In the genomic region with DNA sequence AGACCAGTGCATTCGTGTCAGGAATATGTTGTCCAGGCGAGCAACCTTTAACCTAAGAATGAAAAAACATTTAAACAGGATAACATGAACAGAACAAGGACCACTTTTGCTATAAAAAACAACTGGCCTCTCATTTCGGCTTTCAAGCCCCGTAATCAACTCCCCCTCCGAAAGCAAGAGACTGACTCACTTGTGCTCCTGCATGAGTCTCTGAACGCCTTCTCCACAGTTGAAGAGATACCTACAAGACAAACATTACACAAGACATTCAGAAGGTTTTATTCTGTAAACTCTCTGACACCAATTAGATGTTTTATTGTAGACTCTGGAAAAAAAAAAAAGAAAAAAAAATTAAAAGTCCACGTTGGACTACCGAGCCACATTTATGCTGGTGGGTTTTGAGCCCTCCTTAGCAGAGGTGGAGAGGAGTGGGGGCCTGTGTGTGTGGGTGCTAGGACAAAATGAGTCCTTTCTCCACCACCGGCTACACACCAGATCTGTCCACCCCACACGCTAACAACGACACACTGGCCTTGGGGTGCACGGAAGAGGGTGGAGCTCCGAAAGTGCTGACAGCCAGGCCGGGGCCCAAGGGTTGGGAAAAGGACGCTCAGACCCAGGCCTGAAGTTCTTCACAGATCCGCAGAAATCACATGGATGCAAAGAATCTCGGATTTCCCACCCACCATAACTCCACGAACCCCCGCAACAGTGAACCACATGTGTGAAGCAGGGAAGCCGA, we compare ENCODE assay signal across 8 cellular contexts. TPM values are rescaled to one million over a fixed set of nuclear protein-coding genes. Genes with fewer than 3 reads are reported as not detected.
DNase-seq lines count a peak whose midpoint lies in the region; ATAC-seq, FAIRE-seq and TF ChIP-seq lines count a peak whose summit lies in the region.

No MANE protein-coding gene starts in this region.

- peak overlapping the region; percentile 96 for H3K9ac ChIP-seq in endocrine pancreas (ENCODE audit: control insufficient read depth, insufficient read depth, low read length)

- H3K4me2 ChIP-seq in OCI-LY7 (ENCODE audit: low read length), result peak overlapping the region; percentile 91

- TF ChIP-seq CTCF in HFFc6 (IDR thresholded peaks at IDR 0.05) (no peak), OCI-LY7 (conservative IDR thresholded peaks at IDR 0.05; ENCODE audit: low read length) (no peak)

- no peaks in the 10 kb centered on the region for H3K9me2 ChIP-seq in OCI-LY7 (ENCODE audit: insufficient read depth, low read length)

- H3K4me3 ChIP-seq in OCI-LY7 (ENCODE audit: low read depth, low read length, poor library complexity, severe bottlenecking) (peak overlapping the region; percentile 85), endocrine pancreas (ENCODE audit: control insufficient read depth, insufficient read depth, low read length) (peak overlapping the region; percentile 62)

- no peak for ATAC-seq in naive B cell (ENCODE audit: low read depth in 2 of 2)

- DNase-seq in GM12892 (ENCODE audit: insufficient read length), result no peak
- peak; percentile 28 for DNase-seq in HFFc6
- no peak for DNase-seq in OCI-LY7 (ENCODE audit: low spot score)
- DNase-seq in naive B cell, result no peak
- DNase-seq in COR-L47 (lab: John Stamatoyannopoulos, UW), result no peak
- no peak for DNase-seq in retina
- no peak for DNase-seq in effector CD8-positive, alpha-beta T cell (lab: John Stamatoyannopoulos, UW)

- H3K4me1 Mint-ChIP-seq in HFFc6 (ENCODE audit: low read depth) (peaks cover 40% of the 10 kb centered on the region), naive B cell (peaks cover 16 to 31% (median 30%) of the 10 kb centered on the region in 3 donors)

- TSS peak; percentile 47 for BruUV-seq in OCI-LY7 (replicated peaks; lab: Mats Ljungman, UMichigan)

- H3K36me3 ChIP-seq in OCI-LY7 (ENCODE audit: insufficient read depth, low read length), result peaks cover 43% of the 10 kb centered on the region
- peaks cover 4% of the 10 kb centered on the region for H3K36me3 ChIP-seq in endocrine pancreas (ENCODE audit: control insufficient read depth, insufficient read depth, low read length)

- H3K36me3 Mint-ChIP-seq in HFFc6 (ENCODE audit: low read depth), result peaks cover 29% of the 10 kb centered on the region
- peaks cover 16 to 28% of the 10 kb centered on the region in 2 donors for H3K36me3 Mint-ChIP-seq in naive B cell

- H3K27me3 ChIP-seq in endocrine pancreas (ENCODE audit: control insufficient read depth, insufficient read depth, low read length), result no peaks in the 10 kb centered on the region

- no peaks in the 10 kb centered on the region for H3K27me3 Mint-ChIP-seq in HFFc6 (ENCODE audit: insufficient read depth)
- no peaks in the 10 kb centered on the region for H3K27me3 Mint-ChIP-seq in naive B cell

- peaks cover 19% of the 10 kb centered on the region for H3K4me1 ChIP-seq in OCI-LY7 (ENCODE audit: insufficient read depth, low read length, poor library complexity, severe bottlenecking)
- H3K4me1 ChIP-seq in endocrine pancreas (ENCODE audit: control insufficient read depth, insufficient read depth, low read length), result no peaks in the 10 kb centered on the region

- H3K9me3 ChIP-seq in OCI-LY7 (ENCODE audit: low read length) (no peaks in the 10 kb centered on the region), endocrine pancreas (ENCODE audit: control insufficient read depth, low read length) (no peaks in the 10 kb centered on the region)

- CTCF ChIA-PET in OCI-LY7 (lab: Charles Lee; ENCODE audit: unreplicated experiment), result interaction anchor here (1.4 kb wide), 1 partner anchor 14 kb away, joined by 5 read pairs; no protein-coding TSS in a partner anchor

- peaks cover 19% of the 10 kb centered on the region for H3K79me2 ChIP-seq in OCI-LY7 (ENCODE audit: insufficient read depth, low read depth, low read length)

- no peak for TF ChIP-seq POLR2A in GM12892 (IDR thresholded peaks at IDR 0.05; ENCODE audit: low read depth, low read length)

- H4K20me1 ChIP-seq in OCI-LY7 (ENCODE audit: insufficient read depth, low read length), result no peaks in the 10 kb centered on the region

- H3K27ac ChIP-seq in OCI-LY7 (ENCODE audit: low read depth, low read length, poor library complexity, severe bottlenecking), result peak overlapping the region; percentile 52

- H2AFZ ChIP-seq in OCI-LY7 (ENCODE audit: low read length), result peak overlapping the region; percentile 50

- H3K4me3 Mint-ChIP-seq in HFFc6 (peak overlapping the region; percentile 98), naive B cell (peak overlapping the region; percentile 95 to 100 (median 99))

- POLR2A ChIA-PET in OCI-LY7 (lab: Charles Lee), result interaction anchor here (0.7 to 2.6 kb wide), 6 partner anchors 8 to 234 kb away, joined by 3 to 21 read pairs (median 5); no protein-coding TSS in a partner anchor

- H3K27ac Mint-ChIP-seq in HFFc6 (peak overlapping the region; percentile 98), naive B cell (peak overlapping the region; percentile 83 to 98 (median 94))

- intact Hi-C loops in OCI-LY7 (cut with micrococcal nuclease; ENCODE audit: unreplicated experiment), result no loop called here

- H3K9me3 Mint-ChIP-seq in HFFc6 (no peaks in the 10 kb centered on the region), naive B cell (no peaks in the 10 kb centered on the region)

- peak; percentile 46 for FAIRE-seq in GM12892 (lab: Jason Lieb, UNC)

RNA-seq across cellular contexts. Expression of gene ELAC2, which starts 0.8 kb away (rescaled TPM):
- 42.3 TPM for polyA plus RNA-seq in GM12892 (2012; ENCODE audit: missing spikeins)
- total RNA-seq in HFFc6 (2021; fragmentation: NEBNext Ultra II Directional; extraction: Animal tissue kit (Norgen Biotek cat#: 25700)), result 10 to 100 TPM; 49.8 to 63.8 (median 55.7) TPM
- 127 and 130 TPM in 2 replicates for total RNA-seq in OCI-LY7 (2014; rRNA removed; shearing (Covaris generic))
- 90.7 and 98.8 TPM in 2 replicates for total RNA-seq in OCI-LY7 (2022)
- 10 to 100 TPM; 29.2 to 49.0 (median 38.8) TPM for polyA plus RNA-seq in naive B cell (ENCODE audit: low read depth in 6 of 6)
